In genomic region chr7:69564454-69565417, GRCh38 we compare ENCODE assay signal across 8 cellular contexts. TPM values are rescaled to one million over a fixed set of nuclear protein-coding genes. Genes with fewer than 3 reads are reported as not detected.
DNase-seq lines count a peak whose midpoint lies in the region; ATAC-seq and TF ChIP-seq lines count a peak whose summit lies in the region.

No MANE protein-coding gene starts in this region.

- H3K4me1 ChIP-seq in upper lobe of left lung = no peaks in the 10 kb centered on the region

- POLR2A ChIA-PET in GM10248 (lab: Yijun Ruan, JAX) = no interaction called here

- no peaks in the 10 kb centered on the region for H3K27me3 ChIP-seq in upper lobe of left lung

- peak; percentile 44 for ATAC-seq in HG02763 (IDR thresholded peaks at IDR 0.05; ENCODE audit: unreplicated experiment)
- ATAC-seq in upper lobe of left lung (ENCODE audit: low FRiP score in 2 of 2) = peak; percentile 11 to 44
- ATAC-seq in HG03025 (IDR thresholded peaks at IDR 0.05; ENCODE audit: low FRiP score, unreplicated experiment) = no peak

- 65% methylated on average over 7 of the region's 7 CpGs for WGBS in upper lobe of left lung, 2 donors

- no peaks in the 10 kb centered on the region for H3K9me3 ChIP-seq in upper lobe of left lung

- no peak overlapping the region for H3K27ac ChIP-seq in upper lobe of left lung

- H3K36me3 ChIP-seq in upper lobe of left lung = no peaks in the 10 kb centered on the region

- no peak for TF ChIP-seq EP300 in upper lobe of left lung (IDR thresholded peaks at IDR 0.05)

- no peak for TF ChIP-seq CTCF in upper lobe of left lung (IDR thresholded peaks at IDR 0.05)
- TF ChIP-seq CTCF in GM10248 (IDR thresholded peaks at IDR 0.05; ENCODE audit: control extremely low read depth, extremely low read depth, low read depth, missing control alignments) = no peak

- H3K4me3 ChIP-seq in upper lobe of left lung = no peak overlapping the region

- DNase-seq in DMS79 treated with DMSO at 0.1 percent for 48 hours (lab: John Stamatoyannopoulos, UW) (peak; percentile 70), NCI-H446 treated with DMSO at 0.1 percent for 48 hours (lab: John Stamatoyannopoulos, UW) (peak; percentile 45), fibroblast of the conjunctiva (ENCODE audit: low read depth) (peak; percentile 92), upper lobe of left lung (no peak), GM10248 (ENCODE audit: extremely low spot score) (no peak)
- no peak for DNase-seq in activated naive CD4-positive, alpha-beta T cell treated with anti-CD3 and anti-CD28 coated beads, Interleukin-2, amount 50 U/mL, for 16 hours

- CTCF ChIA-PET in GM10248 (lab: Yijun Ruan, JAX) = no interaction called here

- no peak for TF ChIP-seq POLR2A in upper lobe of left lung (IDR thresholded peaks at IDR 0.05)

RNA-seq across cellular contexts. Expression of gene AUTS2, which starts 33.5 kb away (rescaled TPM):
- 100 to 1,000 TPM in 1 of 6 donors, 10 to 100 TPM in 5; 38.9 to 151 (median 55.8) TPM for total RNA-seq in upper lobe of left lung

Comparison
In these comparisons a context has a peak if more than half of its experiments do, and no peak if none do; other contexts are left out.
1. DNase-seq: peak in DMS79 treated with DMSO at 0.1 percent for 48 hours (single experiment), NCI-H446 treated with DMSO at 0.1 percent for 48 hours (single experiment) and fibroblast of the conjunctiva (single experiment); none in upper lobe of left lung (0 of 2), activated naive CD4-positive, alpha-beta T cell treated with anti-CD3 and anti-CD28 coated beads, Interleukin-2, amount 50 U/mL, for 16 hours (single experiment) and GM10248 (single experiment).